2 cellular contexts compared by ENCODE assay signal in genomic region chr5:16866795-16867584, GRCh38.
A peak's percentile ranks its signal among the peaks of the same experiment; 100 is the strongest.
TF ChIP-seq lines count a peak whose summit lies in the region.

No MANE protein-coding gene starts in this region.

TF ChIP-seq in GM23338, 12 proteins besides CTCF, POLR2A, EP300 and RAD21 (continued from another document):
- TF ChIP-seq REST (IDR thresholded peaks at IDR 0.05; ENCODE audit: unreplicated experiment) (no peak), ZNF331 (CRISPR knock-in tag; IDR thresholded peaks at IDR 0.05; ENCODE audit: low read depth) (no peak), NANOG (IDR thresholded peaks at IDR 0.05; ENCODE audit: borderline replicate concordance) (no peak), EZH2 (IDR thresholded peaks at IDR 0.05; ENCODE audit: low read depth, unreplicated experiment) (no peak), ETS1 (IDR thresholded peaks at IDR 0.05) (no peak), ZNF462 (CRISPR knock-in tag; IDR thresholded peaks at IDR 0.05) (no peak), CREB1 (CRISPR knock-in tag; IDR thresholded peaks at IDR 0.05; ENCODE audit: low read depth) (no peak)

TF ChIP-seq in H1, 55 proteins besides CTCF, POLR2A, EP300 and RAD21 (continued from another document):
- TF ChIP-seq EGR1 (IDR thresholded peaks at IDR 0.05; ENCODE audit: borderline replicate concordance, low read depth, low read length) (no peak), MAX (IDR thresholded peaks at IDR 0.05) (no peak), SAP30 (IDR thresholded peaks at IDR 0.05; ENCODE audit: insufficient read depth, insufficient replicate concordance, low read length) (no peak), TEAD4 (IDR thresholded peaks at IDR 0.05; ENCODE audit: low read depth, low read length) (peak; percentile 71; the same call in 1 of the 2 replicates), SIN3A (conservative IDR thresholded peaks at IDR 0.05 in 1 of 2, IDR thresholded peaks at IDR 0.05 in 1 of 2; ENCODE audit: low read depth in 1 of 2, low read length in 2 of 2) (no peak), POU5F1 (IDR thresholded peaks at IDR 0.05; ENCODE audit: low read depth, low read length) (no peak), CHD7 (IDR thresholded peaks at IDR 0.05; ENCODE audit: insufficient replicate concordance, low read length) (no peak), JUN (IDR thresholded peaks at IDR 0.05; ENCODE audit: low read depth, low read length) (no peak), JUND (IDR thresholded peaks at IDR 0.05; ENCODE audit: low read length) (no peak), SIRT6 (IDR thresholded peaks at IDR 0.05; ENCODE audit: low read length) (no peak)
